8 cellular contexts compared by ENCODE assay signal in the genomic region with DNA sequence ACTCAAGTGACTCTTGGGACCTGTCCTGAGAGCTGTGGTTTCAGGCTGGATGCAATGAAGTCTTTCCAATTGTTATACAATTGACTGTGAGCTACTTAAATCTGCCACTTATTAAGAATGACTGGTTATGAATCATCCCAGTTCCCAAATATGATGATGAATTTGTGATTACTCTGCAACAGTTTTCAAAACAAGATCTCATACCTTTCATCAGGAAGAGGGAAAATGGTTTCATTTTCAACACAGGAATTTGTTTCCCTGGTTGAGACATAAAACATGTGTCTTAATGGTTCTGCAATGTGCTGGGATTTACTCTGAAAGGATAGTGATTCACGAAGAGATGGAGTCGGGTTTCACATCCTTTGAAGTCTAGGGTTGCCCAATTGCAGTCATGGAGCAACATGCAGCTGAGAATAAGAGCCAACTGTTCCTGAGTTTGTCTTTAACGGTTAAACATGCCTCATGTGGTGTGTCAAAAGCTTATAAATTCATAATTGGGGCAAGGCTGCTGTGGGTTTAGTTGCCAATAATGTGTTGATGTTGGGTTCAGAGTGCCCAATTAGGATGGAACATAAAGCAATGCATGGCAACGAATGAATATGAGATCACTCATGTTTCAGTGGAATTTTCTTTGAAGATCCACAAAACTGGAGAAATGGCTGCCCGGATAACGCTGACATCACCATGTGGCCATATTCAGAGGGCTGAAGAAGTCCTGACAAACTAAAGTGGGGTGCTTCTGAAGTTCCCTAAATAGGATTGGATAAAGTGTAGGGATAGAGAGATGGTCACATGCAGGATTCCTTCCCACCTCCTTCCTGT. TPM values are rescaled to one million over a fixed set of nuclear protein-coding genes. Genes with fewer than 3 reads are reported as not detected.
DNase-seq lines count a peak whose midpoint lies in the region; ATAC-seq and TF ChIP-seq lines count a peak whose summit lies in the region.

No MANE protein-coding gene starts in this region.

- no peak for TF ChIP-seq CTCF in gastrocnemius medialis (IDR thresholded peaks at IDR 0.05 in 4 of 5, conservative IDR thresholded peaks at IDR 0.05 in 1 of 5)

- H3K27ac ChIP-seq in gastrocnemius medialis, result peak overlapping the region in 3 of 4 donors; percentile 36 to 46 (median 44)

- no peaks in the 10 kb centered on the region for H3K9me3 ChIP-seq in gastrocnemius medialis

- in situ Hi-C loops in gastrocnemius medialis (cut with MboI; ENCODE audit: low sequenced_read_pairs in 4 of 4), result no loop called here

- peak; percentile 50 to 87 for DNase-seq in NOMO-1 (lab: John Stamatoyannopoulos, UW; ENCODE audit: unreplicated experiment in 2 of 2)
- peak; percentile 99 for DNase-seq in fibroblast of peridontal ligament (ENCODE audit: extremely low read depth)
- DNase-seq in gastrocnemius medialis, result peak; percentile 18 to 52
- no peak for DNase-seq in cerebellar cortex (ENCODE audit: low spot score)

- ATAC-seq in gastrocnemius medialis (peak; percentile 93 to 95), HG02973 (IDR thresholded peaks at IDR 0.05; ENCODE audit: unreplicated experiment) (no peak), GM21526 (IDR thresholded peaks at IDR 0.05; ENCODE audit: low FRiP score, unreplicated experiment) (no peak), GM18870 (IDR thresholded peaks at IDR 0.05; ENCODE audit: unreplicated experiment) (no peak)

- no peaks in the 10 kb centered on the region for H3K36me3 ChIP-seq in gastrocnemius medialis

- H3K27me3 ChIP-seq in gastrocnemius medialis, result no peaks in the 10 kb centered on the region

- no peaks in the 10 kb centered on the region for H3K4me1 ChIP-seq in gastrocnemius medialis

- TF ChIP-seq POLR2A in gastrocnemius medialis (IDR thresholded peaks at IDR 0.05), result no peak

- H3K4me3 ChIP-seq in GM08714 (ENCODE audit: low read length) (peak overlapping the region; percentile 10; the same call in 1 of the 2 replicates), gastrocnemius medialis (no peak overlapping the region)

- intact Hi-C loops in gastrocnemius medialis (cut with DNase I; ENCODE audit: low total_unique reads), result no loop called here

RNA-seq across cellular contexts. Expression of a gene that starts 41.0 kb away (rescaled TPM):
- under 1 TPM in 1 of 4 donors, not detected in 3; 0.20 TPM for total RNA-seq in gastrocnemius medialis

Comparison
In these comparisons a context has a peak if more than half of its experiments do, and no peak if none do; other contexts are left out.
1. ATAC-seq: peak in gastrocnemius medialis (2 of 2); none in HG02973 (single experiment), GM21526 (single experiment) and GM18870 (single experiment).